39 cellular contexts compared by ENCODE assay signal in genomic region chr12:95516757-95517156, GRCh38. TPM values are rescaled to one million over a fixed set of nuclear protein-coding genes. Genes with fewer than 3 reads are reported as not detected.
DNase-seq lines count a peak whose midpoint lies in the region; ATAC-seq, FAIRE-seq and TF ChIP-seq lines count a peak whose summit lies in the region.
"Had no signal": no experiment of that assay in that cellular context is flagged by ENCODE, and none has a peak within 500 bp of the region (broad histone marks: within the 10 kb centered on the region; RNA-seq: fewer than 3 reads in every experiment).

No MANE protein-coding gene starts in this region.

- POLR2A ChIA-PET in activated CD8-positive, alpha-beta T cell treated with anti-CD3 and anti-CD28 coated beads for 36 hours (lab: Charles Lee): interaction anchor here (1.2 kb wide), 1 partner anchor 43 kb away, joined by 4 read pairs; the partner anchor contains the start of gene METAP2
- POLR2A ChIA-PET in activated CD8-positive, alpha-beta T cell treated with anti-CD3 and anti-CD28 coated beads, Interleukin-2, amount 10 ng/mL, durations not matched to agents 7 days and 5 days (lab: Charles Lee): no interaction called here

- CTCF ChIA-PET in activated CD8-positive, alpha-beta T cell treated with anti-CD3 and anti-CD28 coated beads for 36 hours (lab: Charles Lee): interaction anchor here (5.1 kb wide), 1 partner anchor 17 kb away, joined by 21 read pairs; no protein-coding TSS in a partner anchor
- CTCF ChIA-PET in activated CD8-positive, alpha-beta T cell treated with anti-CD3 and anti-CD28 coated beads, Interleukin-2, amount 10 ng/mL, durations not matched to agents 7 days and 5 days (lab: Charles Lee): no interaction called here

- no peaks in the 10 kb centered on the region for H3K27me3 ChIP-seq in Karpas-422 (ENCODE audit: low read length)
- no peaks in the 10 kb centered on the region for H3K27me3 ChIP-seq in astrocyte (ENCODE audit: insufficient read depth, low read length)
- no peaks in the 10 kb centered on the region for H3K27me3 ChIP-seq in mesenchymal stem cell (ENCODE audit: control insufficient read depth in 1 of 2, insufficient read depth in 1 of 2, low read length in 2 of 2)
- H3K27me3 ChIP-seq: colonic mucosa, esophagus muscularis mucosa, gastroesophageal sphincter, vagina had no signal

- TF ChIP-seq CTCF in activated CD8-positive, alpha-beta T cell treated with anti-CD3 and anti-CD28 coated beads for 36 hours (IDR thresholded peaks at IDR 0.05): no peak
- TF ChIP-seq CTCF in astrocyte (IDR thresholded peaks at IDR 0.05; ENCODE audit: insufficient read depth, low read depth, low read length): no peak

- no peak overlapping the region for H3K4me3 Mint-ChIP-seq in activated CD8-positive, alpha-beta T cell treated with anti-CD3 and anti-CD28 coated beads for 36 hours
- H3K4me3 Mint-ChIP-seq in activated CD8-positive, alpha-beta T cell treated with anti-CD3 and anti-CD28 coated beads, Interleukin-2, amount 10 ng/mL, durations not matched to agents 7 days and 5 days: no peak overlapping the region
- H3K4me3 Mint-ChIP-seq in astrocyte (ENCODE audit: unreplicated experiment): no peak overlapping the region
- H3K4me3 Mint-ChIP-seq: activated CD4-positive, alpha-beta T cell treated with anti-CD3 and anti-CD28 coated beads, Interleukin-2, amount 10 ng/mL, durations not matched to agents 7 days and 5 days; CD4-positive, alpha-beta memory T cell; HFFc6; immature natural killer cell; naive B cell; T-helper 2 cell treated with Interferon-gamma antibody and Interleukin-4, amounts not matched to agents 5 μg/mL and 100 μg/mL, for 36 hours had no signal

- H2AFZ ChIP-seq in Karpas-422 (ENCODE audit: low read length) (no peak overlapping the region), astrocyte (ENCODE audit: low read depth, low read length) (no peak overlapping the region), mesenchymal stem cell (ENCODE audit: low read depth, low read length) (no peak overlapping the region)
- H2AFZ ChIP-seq: PC-9 had no signal

- H3K36me3 Mint-ChIP-seq in activated CD8-positive, alpha-beta T cell treated with anti-CD3 and anti-CD28 coated beads for 36 hours (ENCODE audit: low read depth): peaks cover 37% of the 10 kb centered on the region
- peaks cover 52% of the 10 kb centered on the region for H3K36me3 Mint-ChIP-seq in activated CD8-positive, alpha-beta T cell treated with anti-CD3 and anti-CD28 coated beads, Interleukin-2, amount 10 ng/mL, durations not matched to agents 7 days and 5 days (ENCODE audit: low read depth)
- peaks cover 7% of the 10 kb centered on the region for H3K36me3 Mint-ChIP-seq in astrocyte (ENCODE audit: low read depth, unreplicated experiment)

- FAIRE-seq in astrocyte (lab: Jason Lieb, UNC): no peak
- FAIRE-seq: GM12878 had no signal

- H3K4me3 ChIP-seq in Karpas-422 (ENCODE audit: low read length) (no peak overlapping the region), astrocyte (ENCODE audit: insufficient read depth, low read depth, low read length) (no peak overlapping the region), mesenchymal stem cell (ENCODE audit: insufficient read depth in 1 of 2, low read depth in 1 of 2, low read length in 2 of 2) (no peak overlapping the region)
- H3K4me3 ChIP-seq: colonic mucosa, esophagus muscularis mucosa, gastroesophageal sphincter, GM12878, PC-9, prostate gland, thoracic aorta, vagina had no signal

- H3K27me3 Mint-ChIP-seq in activated CD8-positive, alpha-beta T cell treated with anti-CD3 and anti-CD28 coated beads for 36 hours: no peaks in the 10 kb centered on the region
- no peaks in the 10 kb centered on the region for H3K27me3 Mint-ChIP-seq in activated CD8-positive, alpha-beta T cell treated with anti-CD3 and anti-CD28 coated beads, Interleukin-2, amount 10 ng/mL, durations not matched to agents 7 days and 5 days (ENCODE audit: low read depth)
- no peaks in the 10 kb centered on the region for H3K27me3 Mint-ChIP-seq in astrocyte (ENCODE audit: low read depth, unreplicated experiment)
- H3K27me3 Mint-ChIP-seq: activated CD4-positive, alpha-beta T cell treated with anti-CD3 and anti-CD28 coated beads, Interleukin-2, amount 10 ng/mL, durations not matched to agents 7 days and 5 days; CD4-positive, alpha-beta memory T cell; naive B cell had no signal

- H4K8ac ChIP-seq in mesenchymal stem cell (ENCODE audit: low read length): no peak overlapping the region

- H2BK12ac ChIP-seq in mesenchymal stem cell (ENCODE audit: low read length in 2 of 2): no peak overlapping the region

- H3K9me3 ChIP-seq in Karpas-422 (ENCODE audit: low read length): no peaks in the 10 kb centered on the region
- no peaks in the 10 kb centered on the region for H3K9me3 ChIP-seq in astrocyte (ENCODE audit: insufficient read depth, low read depth, low read length)
- no peaks in the 10 kb centered on the region for H3K9me3 ChIP-seq in mesenchymal stem cell (ENCODE audit: control insufficient read depth, low read length)
- H3K9me3 ChIP-seq: colonic mucosa, esophagus muscularis mucosa, gastroesophageal sphincter, prostate gland, thoracic aorta, vagina had no signal

- H3K9me3 Mint-ChIP-seq in activated CD8-positive, alpha-beta T cell treated with anti-CD3 and anti-CD28 coated beads for 36 hours: no peaks in the 10 kb centered on the region
- H3K9me3 Mint-ChIP-seq in activated CD8-positive, alpha-beta T cell treated with anti-CD3 and anti-CD28 coated beads, Interleukin-2, amount 10 ng/mL, durations not matched to agents 7 days and 5 days (ENCODE audit: insufficient read depth): no peaks in the 10 kb centered on the region
- no peaks in the 10 kb centered on the region for H3K9me3 Mint-ChIP-seq in astrocyte (ENCODE audit: unreplicated experiment)
- H3K9me3 Mint-ChIP-seq: activated CD4-positive, alpha-beta T cell treated with anti-CD3 and anti-CD28 coated beads, Interleukin-2, amount 10 ng/mL, durations not matched to agents 7 days and 5 days; CD4-positive, alpha-beta memory T cell; HFFc6; immature natural killer cell; naive B cell; T-helper 2 cell treated with Interferon-gamma antibody and Interleukin-4, amounts not matched to agents 5 μg/mL and 100 μg/mL, for 36 hours had no signal

- H3K4me1 ChIP-seq in Karpas-422 (ENCODE audit: low read length): peaks cover 44% of the 10 kb centered on the region
- no peaks in the 10 kb centered on the region for H3K4me1 ChIP-seq in astrocyte (ENCODE audit: insufficient read depth, low read length)
- no peaks in the 10 kb centered on the region for H3K4me1 ChIP-seq in mesenchymal stem cell (ENCODE audit: control insufficient read depth, insufficient read depth, low read depth, low read length)
- H3K4me1 ChIP-seq: colonic mucosa, esophagus muscularis mucosa, gastroesophageal sphincter, prostate gland, vagina had no signal

- DNase-seq in activated CD8-positive, alpha-beta T cell treated with anti-CD3 and anti-CD28 coated beads for 36 hours: no peak
- DNase-seq in activated CD8-positive, alpha-beta T cell treated with anti-CD3 and anti-CD28 coated beads, Interleukin-2, amount 10 ng/mL, durations not matched to agents 7 days and 5 days: no peak
- DNase-seq in Karpas-422 (no peak), astrocyte (ENCODE audit: low read depth) (peak; percentile 30), myocyte (ENCODE audit: low read depth) (peak; percentile 13), AG20443 (ENCODE audit: low spot score) (no peak), NCI-H1694 treated with DMSO at 0.1 percent for 48 hours (lab: John Stamatoyannopoulos, UW) (no peak), mesenchymal stem cell (no peak)
- DNase-seq: activated CD4-positive, alpha-beta T cell treated with anti-CD3 and anti-CD28 coated beads, Interleukin-2, amount 10 ng/mL, durations not matched to agents 7 days and 5 days; activated CD8-positive, alpha-beta memory T cell treated with anti-CD3 and anti-CD28 coated beads, Interleukin-2, amount 50 U/mL, for 4 hours; activated gamma-delta T cell treated with Interleukin-2 at 50 U/mL for 16 hours; AML-193; CD4-positive, alpha-beta memory T cell; colonic mucosa; DMS 273 treated with DMSO at 0.1 percent for 48 hours; effector memory CD4-positive, alpha-beta T cell; EL; HFFc6; hypothalamus; immature natural killer cell; naive B cell; NCI-H1048; NCI-H187; NCI-H2171; NCI-H510A treated with DMSO at 0.1 percent for 48 hours; nucleus accumbens; PC-9; stimulated activated naive CD4-positive, alpha-beta T cell treated with Interleukin-2 at 50 U/mL for 16 hours; WERI-Rb-1 had no signal

- H3K4ac ChIP-seq in mesenchymal stem cell (ENCODE audit: low read depth in 1 of 2, low read length in 2 of 2): no peak overlapping the region

- H3K27ac Mint-ChIP-seq in activated CD8-positive, alpha-beta T cell treated with anti-CD3 and anti-CD28 coated beads for 36 hours: peak overlapping the region; percentile 71
- H3K27ac Mint-ChIP-seq in activated CD8-positive, alpha-beta T cell treated with anti-CD3 and anti-CD28 coated beads, Interleukin-2, amount 10 ng/mL, durations not matched to agents 7 days and 5 days: no peak overlapping the region
- H3K27ac Mint-ChIP-seq in astrocyte (ENCODE audit: unreplicated experiment): no peak overlapping the region
- H3K27ac Mint-ChIP-seq: activated CD4-positive, alpha-beta T cell treated with anti-CD3 and anti-CD28 coated beads, Interleukin-2, amount 10 ng/mL, durations not matched to agents 7 days and 5 days; HFFc6; T-helper 2 cell treated with Interferon-gamma antibody and Interleukin-4, amounts not matched to agents 5 μg/mL and 100 μg/mL, for 36 hours had no signal

- H2BK15ac ChIP-seq in mesenchymal stem cell (ENCODE audit: low read depth, poor library complexity, severe bottlenecking): no peak overlapping the region

- H3K23ac ChIP-seq in mesenchymal stem cell (ENCODE audit: low read length in 2 of 2): no peak overlapping the region

- H3K36me3 ChIP-seq in Karpas-422 (ENCODE audit: insufficient read depth, low read length): peaks cover 48% of the 10 kb centered on the region
- H3K36me3 ChIP-seq in astrocyte (ENCODE audit: insufficient read depth, low read length): peaks cover 23% of the 10 kb centered on the region
- peaks cover 11 to 45% of the 10 kb centered on the region in 2 experiments for H3K36me3 ChIP-seq in mesenchymal stem cell (ENCODE audit: control insufficient read depth in 1 of 2, insufficient read depth in 2 of 2, low read depth in 1 of 2, low read length in 2 of 2)
- H3K36me3 ChIP-seq: colonic mucosa had no signal

- H3K9ac ChIP-seq in Karpas-422 (ENCODE audit: low read length): no peak overlapping the region
- no peak overlapping the region for H3K9ac ChIP-seq in astrocyte (ENCODE audit: low read length)
- no peak overlapping the region for H3K9ac ChIP-seq in mesenchymal stem cell (ENCODE audit: low read length)

- H4K20me1 ChIP-seq in Karpas-422 (ENCODE audit: insufficient read depth, low read depth, low read length): no peaks in the 10 kb centered on the region
- no peaks in the 10 kb centered on the region for H4K20me1 ChIP-seq in astrocyte (ENCODE audit: insufficient read depth, low read length)

- H3K18ac ChIP-seq in mesenchymal stem cell (ENCODE audit: low read depth in 1 of 2, low read length in 2 of 2): no peak overlapping the region

- H3K4me1 Mint-ChIP-seq in activated CD8-positive, alpha-beta T cell treated with anti-CD3 and anti-CD28 coated beads for 36 hours (ENCODE audit: low read depth): peaks cover 2% of the 10 kb centered on the region
- H3K4me1 Mint-ChIP-seq in activated CD8-positive, alpha-beta T cell treated with anti-CD3 and anti-CD28 coated beads, Interleukin-2, amount 10 ng/mL, durations not matched to agents 7 days and 5 days (ENCODE audit: low read depth): no peaks in the 10 kb centered on the region
- H3K4me1 Mint-ChIP-seq in astrocyte (ENCODE audit: low read depth, unreplicated experiment): peaks cover 1% of the 10 kb centered on the region
- H3K4me1 Mint-ChIP-seq: activated CD4-positive, alpha-beta T cell treated with anti-CD3 and anti-CD28 coated beads, Interleukin-2, amount 10 ng/mL, durations not matched to agents 7 days and 5 days; CD4-positive, alpha-beta memory T cell; immature natural killer cell had no signal

- H3K4me2 ChIP-seq in Karpas-422 (ENCODE audit: low read depth, low read length, poor library complexity, severe bottlenecking) (no peak overlapping the region), astrocyte (ENCODE audit: low read length) (no peak overlapping the region), mesenchymal stem cell (ENCODE audit: low read length, poor library complexity, severe bottlenecking) (no peak overlapping the region)
- H3K4me2 ChIP-seq: PC-9 had no signal

- H2BK5ac ChIP-seq in mesenchymal stem cell (ENCODE audit: low read depth, low read length, poor library complexity, severe bottlenecking): no peak overlapping the region

- no peaks in the 10 kb centered on the region for H3K9me2 ChIP-seq in Karpas-422 (replicated peaks; ENCODE audit: insufficient read depth, low read length)

- H3K27ac ChIP-seq in Karpas-422 (ENCODE audit: low read length) (peak overlapping the region; percentile 84), astrocyte (ENCODE audit: low read depth, low read length) (no peak overlapping the region), mesenchymal stem cell (ENCODE audit: low read length, poor library complexity, severe bottlenecking) (no peak overlapping the region)
- H3K27ac ChIP-seq: colonic mucosa, esophagus muscularis mucosa, PC-9, prostate gland, thoracic aorta, vagina, WERI-Rb-1 had no signal

- H2BK120ac ChIP-seq in mesenchymal stem cell (ENCODE audit: low read depth, low read length): no peak overlapping the region

- H3K79me2 ChIP-seq in Karpas-422 (ENCODE audit: low read length) (peaks cover 6% of the 10 kb centered on the region; the same call in 1 of the 2 replicates), astrocyte (ENCODE audit: insufficient read depth, low read length) (no peaks in the 10 kb centered on the region)

- no peak overlapping the region for H3K14ac ChIP-seq in mesenchymal stem cell (ENCODE audit: low read length in 2 of 2)

- no peak overlapping the region for H2AK5ac ChIP-seq in mesenchymal stem cell (ENCODE audit: low read length, severe bottlenecking)

- intact Hi-C loops in activated CD8-positive, alpha-beta T cell treated with anti-CD3 and anti-CD28 coated beads for 36 hours (cut with micrococcal nuclease): no loop called here

- H4K91ac ChIP-seq in mesenchymal stem cell (ENCODE audit: low read length): no peak overlapping the region

- peaks cover 2% of the 10 kb centered on the region for H3K79me1 ChIP-seq in mesenchymal stem cell (replicated peaks; ENCODE audit: low read length, poor library complexity, severe bottlenecking)

- no peak for ATAC-seq in activated CD8-positive, alpha-beta T cell treated with anti-CD3 and anti-CD28 coated beads for 36 hours
- no peak for ATAC-seq in activated CD8-positive, alpha-beta T cell treated with anti-CD3 and anti-CD28 coated beads, Interleukin-2, amount 10 ng/mL, durations not matched to agents 7 days and 5 days
- ATAC-seq: gastroesophageal sphincter, GM12878, Right ventricle myocardium inferior had no signal

RNA-seq across cellular contexts. Expression of gene USP44, which starts 34.5 kb away (rescaled TPM):
- 10 to 100 TPM; 15.2 to 15.5 TPM for total RNA-seq in activated CD8-positive, alpha-beta T cell treated with anti-CD3 and anti-CD28 coated beads for 36 hours
- 10 to 100 TPM; 17.1 to 18.9 TPM for total RNA-seq in activated CD8-positive, alpha-beta T cell treated with anti-CD3 and anti-CD28 coated beads, Interleukin-2, amount 10 ng/mL, durations not matched to agents 7 days and 5 days
- total RNA-seq in Karpas-422 (2014; rRNA removed; shearing (Covaris generic); ENCODE audit: low replicate concordance): 0.11 TPM in 1 of 2 replicates, not detected in the other
- 4.3 and 5.4 TPM in 2 replicates for total RNA-seq in astrocyte
- total RNA-seq in myocyte: 0.05 TPM in 1 of 2 replicates, not detected in the other
- 0.05 TPM for polyA plus RNA-seq in myocyte (2012)
- 0.01 TPM for polyA plus RNA-seq in mesenchymal stem cell (2013, experiment 1 of 2)
- polyA plus RNA-seq in mesenchymal stem cell (2013, experiment 2 of 2): 0.05 TPM
- total RNA-seq: A172, HFFc6, LHCN-M2 had no signal

RNA-seq across cellular contexts. Expression of gene METAP2, which starts 42.8 kb away (rescaled TPM):
- 100 to 1,000 TPM; 129 to 133 TPM for total RNA-seq in activated CD8-positive, alpha-beta T cell treated with anti-CD3 and anti-CD28 coated beads for 36 hours
- total RNA-seq in activated CD8-positive, alpha-beta T cell treated with anti-CD3 and anti-CD28 coated beads, Interleukin-2, amount 10 ng/mL, durations not matched to agents 7 days and 5 days: 10 to 100 TPM; 67.7 to 69.4 TPM
- total RNA-seq in Karpas-422 (2014; rRNA removed; shearing (Covaris generic); ENCODE audit: low replicate concordance): 304 and 383 TPM in 2 replicates
- total RNA-seq in astrocyte (81.6 and 83.2 TPM in 2 replicates), myocyte (101 and 126 TPM in 2 replicates)
- 52.4 TPM for polyA plus RNA-seq in myocyte (2012)
- polyA plus RNA-seq in mesenchymal stem cell (2013, experiment 1 of 2): 59.9 TPM
- 60.6 TPM for polyA plus RNA-seq in mesenchymal stem cell (2013, experiment 2 of 2)

Comparison
In these comparisons a context has a peak if more than half of its experiments do, and no peak if none do; other contexts are left out.
1. DNase-seq: peak in astrocyte (single experiment) and myocyte (single experiment); none in activated CD8-positive, alpha-beta T cell treated with anti-CD3 and anti-CD28 coated beads for 36 hours (single experiment), activated CD8-positive, alpha-beta T cell treated with anti-CD3 and anti-CD28 coated beads, Interleukin-2, amount 10 ng/mL, durations not matched to agents 7 days and 5 days (single experiment), Karpas-422 (single experiment), AG20443 (single experiment), NCI-H1694 treated with DMSO at 0.1 percent for 48 hours (single experiment) and mesenchymal stem cell (single experiment).